8 cellular contexts compared by ENCODE assay signal in genomic region chr6:105981002-105981887, GRCh38.
A peak's percentile ranks its signal among the peaks of the same experiment; 100 is the strongest.
DNase-seq lines count a peak whose midpoint lies in the region; ATAC-seq and TF ChIP-seq lines count a peak whose summit lies in the region.

No MANE protein-coding gene starts in this region.

- ATAC-seq in Right ventricle myocardium superior (ENCODE audit: poor library complexity): no peak
- ATAC-seq in GM18520 (IDR thresholded peaks at IDR 0.05; ENCODE audit: unreplicated experiment): no peak

- H3K27me3 ChIP-seq in ascending aorta (peaks cover 5% of the 10 kb centered on the region), mesenchymal stem cell (ENCODE audit: control insufficient read depth in 1 of 2, insufficient read depth in 1 of 2, low read length in 2 of 2) (peaks cover 11 to 24% of the 10 kb centered on the region in 2 experiments), transverse colon (peaks cover 50% of the 10 kb centered on the region)

- no peak overlapping the region for H3K27ac ChIP-seq in ascending aorta
- no peak overlapping the region for H3K27ac ChIP-seq in mesenchymal stem cell (ENCODE audit: low read length, poor library complexity, severe bottlenecking)
- H3K27ac ChIP-seq in transverse colon: peak overlapping the region in 1 of 4 donors; percentile 34

- TF ChIP-seq EP300 in transverse colon (IDR thresholded peaks at IDR 0.05; ENCODE audit: low read depth): no peak

- in situ Hi-C loops in transverse colon (cut with MboI; ENCODE audit: low pct_ligation_motif_present in 1 of 4, low pct_unique_long_range_greater_than_20kb in 1 of 4, low sequenced_read_pairs in 3 of 4): no loop called here

- peak overlapping the region; percentile 92 for H4K8ac ChIP-seq in mesenchymal stem cell (ENCODE audit: low read length)

- WGBS in mesenchymal stem cell: 8% methylated on average over 60 of the region's 62 CpGs
- WGBS in transverse colon (ENCODE audit: low coverage in 1 of 2), 2 donors: 25 to 61% methylated on average over 3 to 60 of the region's 62 CpGs

- no peak overlapping the region for H2AK5ac ChIP-seq in mesenchymal stem cell (ENCODE audit: low read length, severe bottlenecking)

- peak overlapping the region; percentile 46 to 64 for H3K4ac ChIP-seq in mesenchymal stem cell (ENCODE audit: low read depth in 1 of 2, low read length in 2 of 2)

- H2AFZ ChIP-seq in mesenchymal stem cell (ENCODE audit: low read depth, low read length): no peak overlapping the region

- peak overlapping the region; percentile 93 for H2BK15ac ChIP-seq in mesenchymal stem cell (ENCODE audit: low read depth, poor library complexity, severe bottlenecking)

- H3K36me3 ChIP-seq in ascending aorta: no peaks in the 10 kb centered on the region
- H3K36me3 ChIP-seq in mesenchymal stem cell (ENCODE audit: control insufficient read depth in 1 of 2, insufficient read depth in 2 of 2, low read depth in 1 of 2, low read length in 2 of 2): peaks cover 0 to 3% of the 10 kb centered on the region in 2 experiments
- no peaks in the 10 kb centered on the region for H3K36me3 ChIP-seq in transverse colon

- H3K4me2 ChIP-seq in mesenchymal stem cell (ENCODE audit: low read length, poor library complexity, severe bottlenecking): peak overlapping the region; percentile 78

- H3K9me3 ChIP-seq in ascending aorta: no peaks in the 10 kb centered on the region
- H3K9me3 ChIP-seq in mesenchymal stem cell (ENCODE audit: control insufficient read depth, low read length): no peaks in the 10 kb centered on the region
- no peaks in the 10 kb centered on the region for H3K9me3 ChIP-seq in transverse colon

- no peak overlapping the region for H2BK5ac ChIP-seq in mesenchymal stem cell (ENCODE audit: low read depth, low read length, poor library complexity, severe bottlenecking)

- H2BK12ac ChIP-seq in mesenchymal stem cell (ENCODE audit: low read length in 2 of 2): peak overlapping the region; percentile 33 to 51

- peak overlapping the region; percentile 92 for H2BK120ac ChIP-seq in mesenchymal stem cell (ENCODE audit: low read depth, low read length)

- TF ChIP-seq POLR2A in transverse colon (IDR thresholded peaks at IDR 0.05): no peak

- peak overlapping the region; percentile 16 to 75 for H3K18ac ChIP-seq in mesenchymal stem cell (ENCODE audit: low read depth in 1 of 2, low read length in 2 of 2)

- H3K23ac ChIP-seq in mesenchymal stem cell (ENCODE audit: low read length in 2 of 2): peak overlapping the region in 1 of 2 experiments; percentile 2

- H3K14ac ChIP-seq in mesenchymal stem cell (ENCODE audit: low read length in 2 of 2): no peak overlapping the region

- no peaks in the 10 kb centered on the region for H3K4me1 ChIP-seq in ascending aorta
- H3K4me1 ChIP-seq in mesenchymal stem cell (ENCODE audit: control insufficient read depth, insufficient read depth, low read depth, low read length): peaks cover 9% of the 10 kb centered on the region
- H3K4me1 ChIP-seq in transverse colon: peaks cover 6 to 34% (median 14%) of the 10 kb centered on the region in 4 donors

- TF ChIP-seq CTCF in ascending aorta (IDR thresholded peaks at IDR 0.05): no peak
- TF ChIP-seq CTCF in transverse colon (IDR thresholded peaks at IDR 0.05): no peak

- peak overlapping the region; percentile 92 for H4K91ac ChIP-seq in mesenchymal stem cell (ENCODE audit: low read length)

- peak; percentile 43 for DNase-seq in Right ventricle myocardium superior
- no peak for DNase-seq in cardiac septum (ENCODE audit: low spot score)
- no peak for DNase-seq in ascending aorta (ENCODE audit: low spot score in 2 of 2)
- DNase-seq in mesenchymal stem cell: peak; percentile 43
- peak; percentile 55 for DNase-seq in transverse colon
- no peak for DNase-seq in NCI-H524 treated with DMSO at 0.1 percent for 48 hours (lab: John Stamatoyannopoulos, UW)
- no peak for DNase-seq in middle frontal gyrus (ENCODE audit: extremely low spot score, low spot score)

- H3K79me1 ChIP-seq in mesenchymal stem cell (replicated peaks; ENCODE audit: low read length, poor library complexity, severe bottlenecking): no peaks in the 10 kb centered on the region

- H3K4me3 ChIP-seq in ascending aorta: peak overlapping the region; percentile 25 to 54
- peak overlapping the region; percentile 44 to 74 for H3K4me3 ChIP-seq in mesenchymal stem cell (ENCODE audit: insufficient read depth in 1 of 2, low read depth in 1 of 2, low read length in 2 of 2)
- H3K4me3 ChIP-seq in transverse colon: peak overlapping the region in 3 of 4 donors; percentile 6 to 36 (median 15)

- intact Hi-C loops in Right ventricle myocardium superior (cut with DNase I): no loop called here
- intact Hi-C loops in cardiac septum (cut with DNase I): no loop called here
- intact Hi-C loops in ascending aorta (cut with DNase I): no loop called here
- intact Hi-C loops in transverse colon (cut with DNase I; ENCODE audit: low total_unique reads): no loop called here

- H3K9ac ChIP-seq in mesenchymal stem cell (ENCODE audit: low read length): peak overlapping the region; percentile 77

Comparison
In these comparisons a context has a peak if more than half of its experiments do, and no peak if none do; other contexts are left out.
1. DNase-seq: peak in Right ventricle myocardium superior (single experiment), mesenchymal stem cell (single experiment) and transverse colon (single experiment); none in cardiac septum (single experiment), ascending aorta (0 of 2), NCI-H524 treated with DMSO at 0.1 percent for 48 hours (single experiment) and middle frontal gyrus (single experiment).
2. Peak in every context shown above with its lines, with median percentiles within 50 percentile points of each other: H3K4me3 ChIP-seq.